In genomic region chr2:207836526-207837133, GRCh38 we compare ENCODE assay signal across 17 cellular contexts.
DNase-seq lines count a peak whose midpoint lies in the region; ATAC-seq and TF ChIP-seq lines count a peak whose summit lies in the region.
"Had no signal": no experiment of that assay in that cellular context is flagged by ENCODE, and none has a peak within 500 bp of the region (broad histone marks: within the 10 kb centered on the region; RNA-seq: fewer than 3 reads in every experiment).

No MANE protein-coding gene starts in this region.

- no peak for TF ChIP-seq POLR2A in gastroesophageal sphincter (IDR thresholded peaks at IDR 0.05)

- WGBS in gastroesophageal sphincter (ENCODE audit: low coverage in 1 of 2), 2 donors: 9 to 43% methylated on average over 3 to 7 of the region's 7 CpGs

- H3K4me3 ChIP-seq in gastroesophageal sphincter (no peak overlapping the region), mucosa of rectum (ENCODE audit: low read length in 2 of 2) (no peak overlapping the region)
- no peak overlapping the region for H3K4me3 ChIP-seq in effector memory CD4-positive, alpha-beta T cell (ENCODE audit: insufficient read depth, low read depth, low read length, poor library complexity, severe bottlenecking)
- H3K4me3 ChIP-seq: A549, thoracic aorta had no signal

- no peaks in the 10 kb centered on the region for H3K9me3 ChIP-seq in gastroesophageal sphincter
- H3K9me3 ChIP-seq in mucosa of rectum (ENCODE audit: control insufficient read depth in 2 of 2, low read length in 2 of 2): no peaks in the 10 kb centered on the region
- H3K9me3 ChIP-seq in effector memory CD4-positive, alpha-beta T cell (ENCODE audit: control insufficient read depth, low read length): no peaks in the 10 kb centered on the region
- H3K9me3 ChIP-seq: A549, thoracic aorta had no signal

- peak overlapping the region in 3 of 4 donors; percentile 11 to 65 (median 39) for H3K27ac ChIP-seq in gastroesophageal sphincter
- peak overlapping the region; percentile 1 to 43 for H3K27ac ChIP-seq in mucosa of rectum (ENCODE audit: low read depth in 2 of 2, low read length in 2 of 2)
- no peak overlapping the region for H3K27ac ChIP-seq in effector memory CD4-positive, alpha-beta T cell (ENCODE audit: insufficient read depth, low read length, poor library complexity, severe bottlenecking)
- H3K27ac ChIP-seq: thoracic aorta had no signal

- no peaks in the 10 kb centered on the region for H3K36me3 ChIP-seq in gastroesophageal sphincter
- H3K36me3 ChIP-seq in mucosa of rectum (ENCODE audit: control insufficient read depth in 2 of 2, insufficient read depth in 2 of 2, low read length in 2 of 2): no peaks in the 10 kb centered on the region
- no peaks in the 10 kb centered on the region for H3K36me3 ChIP-seq in effector memory CD4-positive, alpha-beta T cell (ENCODE audit: control insufficient read depth, insufficient read depth, low read length)
- H3K36me3 ChIP-seq: thoracic aorta had no signal

- H3K27me3 ChIP-seq in gastroesophageal sphincter (no peaks in the 10 kb centered on the region), mucosa of rectum (ENCODE audit: control insufficient read depth in 2 of 2, insufficient read depth in 2 of 2, low read length in 2 of 2) (no peaks in the 10 kb centered on the region)
- H3K27me3 ChIP-seq in effector memory CD4-positive, alpha-beta T cell (replicated peaks; ENCODE audit: control insufficient read depth, insufficient read depth, low read length, poor library complexity, severe bottlenecking): no peaks in the 10 kb centered on the region

- peak; percentile 94 for ATAC-seq in Right ventricle myocardium inferior
- no peak for ATAC-seq in gastroesophageal sphincter
- no peak for ATAC-seq in HG03432 (IDR thresholded peaks at IDR 0.05; ENCODE audit: unreplicated experiment)
- ATAC-seq: A549 had no signal

- H3K4me1 ChIP-seq in gastroesophageal sphincter (peaks cover 0 to 22% (median 17%) of the 10 kb centered on the region in 3 donors), mucosa of rectum (ENCODE audit: control insufficient read depth in 2 of 2, insufficient read depth in 2 of 2, low read length in 2 of 2) (peaks cover 14 to 19% of the 10 kb centered on the region in 2 donors)
- no peaks in the 10 kb centered on the region for H3K4me1 ChIP-seq in effector memory CD4-positive, alpha-beta T cell (ENCODE audit: control insufficient read depth, insufficient read depth, low read length, poor library complexity, severe bottlenecking)

- no peak for DNase-seq in Right ventricle myocardium inferior (ENCODE audit: missing footprints)
- no peak for DNase-seq in cardiac septum (ENCODE audit: low spot score)
- DNase-seq in LoVo (ENCODE audit: low spot score): no peak
- no peak for DNase-seq in effector memory CD4-positive, alpha-beta T cell
- DNase-seq in GM19238 (ENCODE audit: insufficient read length, low spot score): no peak
- DNase-seq: activated CD4-positive, CD25-positive, alpha-beta regulatory T cell; amniotic stem cell; Calu3; kidney glomerular epithelial cell; NCI-H1092; NCI-H226; stimulated activated CD4-positive, alpha-beta T cell treated with anti-CD3 and anti-CD28 coated beads, Interleukin-15, amount 100 ng/mL, for 24 hours had no signal

- intact Hi-C loops in Right ventricle myocardium inferior (cut with DNase I) (loop anchor here (5.0 kb wide), 2 partner anchors 64 to 101 kb away; no protein-coding TSS in a partner anchor), cardiac septum (cut with DNase I) (loop anchor here (5.0 kb wide), 1 partner anchor 69 kb away; the partner anchor contains the start of gene FZD5)

- no peak for TF ChIP-seq CTCF in gastroesophageal sphincter (IDR thresholded peaks at IDR 0.05)

- H3K9ac ChIP-seq in mucosa of rectum (ENCODE audit: low read depth in 1 of 2, low read length in 2 of 2): no peak overlapping the region

- no peak for TF ChIP-seq EP300 in gastroesophageal sphincter (IDR thresholded peaks at IDR 0.05)
